Comparison of ENCODE assay signal across 8 cellular contexts in genomic region chr1:31238986-31239613, GRCh38. TPM values are rescaled to one million over a fixed set of nuclear protein-coding genes. Genes with fewer than 3 reads are reported as not detected.
DNase-seq lines count a peak whose midpoint lies in the region; ATAC-seq, FAIRE-seq and TF ChIP-seq lines count a peak whose summit lies in the region.

No MANE protein-coding gene starts in this region.

- POLR2A ChIA-PET in Caco-2 (lab: Charles Lee): no interaction called here
- POLR2A ChIA-PET in IMR-90 (lab: Charles Lee; ENCODE audit: unreplicated experiment): no interaction called here
- POLR2A ChIA-PET in GM10248 (lab: Yijun Ruan, JAX): no interaction called here

- H3K4ac ChIP-seq in IMR-90 (ENCODE audit: low read depth, low read length) (no peak overlapping the region), mesendoderm (ENCODE audit: low read depth, low read length) (no peak overlapping the region)

- no peak overlapping the region for H3K9ac ChIP-seq in IMR-90 (ENCODE audit: low read depth, low read length)
- peak overlapping the region; percentile 70 for H3K9ac ChIP-seq in mesendoderm (ENCODE audit: low read length)

- H3K56ac ChIP-seq in IMR-90 (ENCODE audit: extremely low read depth, insufficient read depth, low read length) (no peak overlapping the region), mesendoderm (ENCODE audit: low read length) (peak overlapping the region; percentile 89)

- H3K9me3 Mint-ChIP-seq in Caco-2 (ENCODE audit: unreplicated experiment): no peaks in the 10 kb centered on the region

- H3K27me3 ChIP-seq in Caco-2 (replicated peaks; ENCODE audit: control insufficient read depth, insufficient read depth, low read length) (no peaks in the 10 kb centered on the region), IMR-90 (ENCODE audit: control insufficient read depth, insufficient read depth, low read length) (peaks cover 62% of the 10 kb centered on the region), mesendoderm (ENCODE audit: insufficient read depth, low read length, poor library complexity) (no peaks in the 10 kb centered on the region)

- peaks cover 4% of the 10 kb centered on the region for H3K36me3 Mint-ChIP-seq in Caco-2 (ENCODE audit: insufficient read depth, unreplicated experiment)

- H4K5ac ChIP-seq in IMR-90 (ENCODE audit: low read depth, low read length) (no peak overlapping the region), mesendoderm (ENCODE audit: low read length) (no peak overlapping the region)

- intact Hi-C loops in Caco-2 (cut with micrococcal nuclease; ENCODE audit: unreplicated experiment) (no loop called here), IMR-90 (cut with micrococcal nuclease) (no loop called here)

- CTCF ChIA-PET in Caco-2 (lab: Charles Lee) (no interaction called here), IMR-90 (lab: Yijun Ruan, JAX) (no interaction called here), GM10248 (lab: Yijun Ruan, JAX) (no interaction called here)

- no peak overlapping the region for H4K8ac ChIP-seq in IMR-90 (ENCODE audit: low read depth in 2 of 2, low read length in 2 of 2)
- H4K8ac ChIP-seq in mesendoderm (ENCODE audit: low read depth, low read length): no peak overlapping the region

- no peaks in the 10 kb centered on the region for H3K79me2 ChIP-seq in mesendoderm (ENCODE audit: control insufficient read depth, insufficient read depth, low read length)

- no peak for TF ChIP-seq CTCF in Caco-2 (IDR thresholded peaks at IDR 0.05; ENCODE audit: insufficient read depth in 1 of 2, low read depth in 1 of 2, low read length in 1 of 2, severe bottlenecking in 1 of 2, unreplicated experiment in 1 of 2)
- TF ChIP-seq CTCF in IMR-90 (conservative IDR thresholded peaks at IDR 0.05; ENCODE audit: low read depth, low read length): no peak
- TF ChIP-seq CTCF in GM10248 (IDR thresholded peaks at IDR 0.05; ENCODE audit: control extremely low read depth, extremely low read depth, low read depth, missing control alignments): no peak

- H2AK9ac ChIP-seq in IMR-90 (replicated peaks; ENCODE audit: low read depth, low read length, poor library complexity): no peak overlapping the region

- no peak for TF ChIP-seq POLR2A in IMR-90 (IDR thresholded peaks at IDR 0.05; ENCODE audit: low read depth, low read length)

- in situ Hi-C loops in IMR-90 (cut with MboI; ENCODE audit: low sequenced_read_pairs): no loop called here

- H2BK15ac ChIP-seq in IMR-90 (ENCODE audit: low read depth, low read length) (no peak overlapping the region), mesendoderm (replicated peaks; ENCODE audit: low read depth) (no peak overlapping the region)

- H3K23ac ChIP-seq in IMR-90 (ENCODE audit: low read depth, low read length) (no peak overlapping the region; the same call in 1 of the 2 replicates), mesendoderm (ENCODE audit: low read length) (no peak overlapping the region)

- H3K9me3 ChIP-seq in Caco-2: no peaks in the 10 kb centered on the region
- H3K9me3 ChIP-seq in IMR-90 (ENCODE audit: control insufficient read depth, insufficient read depth, low read length): no peaks in the 10 kb centered on the region

- H3K4me2 ChIP-seq in IMR-90 (ENCODE audit: low read depth, low read length) (peak overlapping the region; percentile 83; the same call in 1 of the 2 replicates), mesendoderm (ENCODE audit: low read length) (peak overlapping the region; percentile 96)

- peak overlapping the region; percentile 0 for H2AFZ ChIP-seq in IMR-90 (replicated peaks; ENCODE audit: low read length, poor library complexity)

- WGBS in IMR-90 (ENCODE audit: extremely low coverage in 2 of 2, insufficient read length in 1 of 2), 2 experiments: 5% methylated on average over 28 of the region's 56 CpGs; no CpG with 5 or more reads in 1 of the 2 experiments
- no CpG with 5 or more reads among the region's 56 CpGs for WGBS in mesendoderm (ENCODE audit: extremely low coverage, insufficient coverage, low lambda C conversion rate)

- TF ChIP-seq RAD21 in IMR-90 (IDR thresholded peaks at IDR 0.05; ENCODE audit: low read length): no peak

- H3K36me3 ChIP-seq in Caco-2 (ENCODE audit: control insufficient read depth, insufficient read depth, low read length) (no peaks in the 10 kb centered on the region), IMR-90 (ENCODE audit: control insufficient read depth, insufficient read depth, low read length) (no peaks in the 10 kb centered on the region), mesendoderm (ENCODE audit: control insufficient read depth, insufficient read depth, low read length) (no peaks in the 10 kb centered on the region)

- H3K27ac Mint-ChIP-seq in Caco-2 (ENCODE audit: unreplicated experiment): no peak overlapping the region

- H2AK5ac ChIP-seq in IMR-90 (ENCODE audit: low read depth, low read length): no peak overlapping the region
- H2AK5ac ChIP-seq in mesendoderm (ENCODE audit: low read length): no peak overlapping the region

- H3K18ac ChIP-seq in IMR-90 (ENCODE audit: low read depth, low read length) (no peak overlapping the region), mesendoderm (ENCODE audit: low read length) (peak overlapping the region; percentile 10)

- H3K4me1 ChIP-seq in Caco-2: no peaks in the 10 kb centered on the region
- no peaks in the 10 kb centered on the region for H3K4me1 ChIP-seq in IMR-90 (ENCODE audit: control insufficient read depth, insufficient read depth, low read length)
- H3K4me1 ChIP-seq in mesendoderm (ENCODE audit: control insufficient read depth, low read depth, low read length): peaks cover 4% of the 10 kb centered on the region

- DNase-seq in Caco-2 (peak in 1 of 2 experiments; percentile 27), IMR-90 (no peak), cerebellar cortex (ENCODE audit: low spot score) (peak; percentile 57), mesendoderm (peak; percentile 55), HTR-8/SVneo (ENCODE audit: insufficient read length, low spot score) (no peak), GM10248 (ENCODE audit: extremely low spot score) (no peak), NOMO-1 (lab: John Stamatoyannopoulos, UW; ENCODE audit: unreplicated experiment in 2 of 2) (no peak)

- H2BK5ac ChIP-seq in IMR-90 (ENCODE audit: low read depth, low read length, poor library complexity, severe bottlenecking) (no peak overlapping the region), mesendoderm (ENCODE audit: low read length) (no peak overlapping the region)

- peaks cover 13% of the 10 kb centered on the region for H3K4me1 Mint-ChIP-seq in Caco-2 (ENCODE audit: low read depth, unreplicated experiment)

- no peaks in the 10 kb centered on the region for H4K20me1 ChIP-seq in IMR-90 (ENCODE audit: insufficient read depth, low read length)

- no peak overlapping the region for H4K91ac ChIP-seq in IMR-90 (ENCODE audit: insufficient read depth, low read depth, low read length)

- no peak for FAIRE-seq in HTR-8/SVneo (lab: Jason Lieb, UNC)

- H3K27me3 Mint-ChIP-seq in Caco-2 (ENCODE audit: insufficient read depth, unreplicated experiment): peaks cover 16% of the 10 kb centered on the region

- H3K4me3 Mint-ChIP-seq in Caco-2 (ENCODE audit: unreplicated experiment): peak overlapping the region; percentile 86

- H3K79me1 ChIP-seq in IMR-90 (ENCODE audit: low read depth in 1 of 2, low read length in 2 of 2): no peaks in the 10 kb centered on the region
- H3K79me1 ChIP-seq in mesendoderm (ENCODE audit: low read length): peaks cover 1% of the 10 kb centered on the region

- H3K27ac ChIP-seq in IMR-90 (ENCODE audit: insufficient read depth, low read length) (no peak overlapping the region), mesendoderm (ENCODE audit: low read depth, low read length) (no peak overlapping the region)

- BruUV-seq in Caco-2 (replicated peaks; lab: Mats Ljungman, UMichigan) (no TSS peak), IMR-90 (replicated peaks; lab: Mats Ljungman, UMichigan) (no TSS peak)

- dilution Hi-C loops in IMR-90 (cut with HindIII; ENCODE audit: low sequenced_read_pairs, unreplicated experiment): no loop called here

- no peak overlapping the region for H2BK20ac ChIP-seq in IMR-90 (ENCODE audit: low read depth, low read length)

- no peaks in the 10 kb centered on the region for H3K9me1 ChIP-seq in IMR-90 (ENCODE audit: insufficient read depth, low read length)

- no peak overlapping the region for H3K14ac ChIP-seq in IMR-90 (replicated peaks; ENCODE audit: low read depth, low read length)

- H2BK120ac ChIP-seq in IMR-90 (ENCODE audit: low read depth, low read length) (no peak overlapping the region), mesendoderm (ENCODE audit: low read depth, low read length) (no peak overlapping the region)

- ATAC-seq in IMR-90 (ENCODE audit: low read depth) (peak; percentile 71), GM19324 (IDR thresholded peaks at IDR 0.05; ENCODE audit: low FRiP score, unreplicated experiment) (no peak)

- H3K4me3 ChIP-seq in Caco-2 (ENCODE audit: low read depth, low read length) (peak overlapping the region; percentile 39), IMR-90 (ENCODE audit: insufficient read depth, low read depth, low read length) (peak overlapping the region; percentile 4; the same call in 1 of the 2 replicates), mesendoderm (ENCODE audit: low read length) (peak overlapping the region; percentile 45)

TF ChIP-seq in IMR-90, 13 proteins besides CTCF, POLR2A, EP300 and RAD21:
- TF ChIP-seq FOS (IDR thresholded peaks at IDR 0.05; ENCODE audit: low read depth, low read length): no peak
- no peak for TF ChIP-seq BHLHE40 (IDR thresholded peaks at IDR 0.05; ENCODE audit: low read depth, low read length)
TF ChIP-seq in IMR-90: peak in this region for 0.

RNA-seq across cellular contexts. Expression of gene NKAIN1, which starts 0.6 kb away (rescaled TPM):
- total RNA-seq in Caco-2 (2022): 0.12 TPM in 1 of 2 replicates, not detected in the other
- under 0.01 TPM in 2 replicates for total RNA-seq in IMR-90 (2012; rRNA removed)
- 0.09 TPM in 1 of 2 replicates, not detected in the other for polyA plus RNA-seq in IMR-90 (2012; rRNA removed)
- polyA plus RNA-seq in IMR-90 (2012; cell fraction: cytosol; rRNA removed): 0.03 and 0.11 TPM in 2 replicates
- polyA plus RNA-seq in IMR-90 (2012; cell fraction: nucleus; rRNA removed; ENCODE audit: low replicate concordance): 0.02 and 0.07 TPM in 2 replicates
- polyA plus RNA-seq in mesendoderm (2013, experiment 1 of 2): 40.0 TPM
- 39.7 TPM for polyA plus RNA-seq in mesendoderm (2013, experiment 2 of 2)

RNA-seq across cellular contexts. Expression of gene SNRNP40, which starts 57.5 kb away (rescaled TPM):
- total RNA-seq in Caco-2 (2022): 49.5 and 56.5 TPM in 2 replicates
- total RNA-seq in IMR-90 (2012; rRNA removed): 148 and 178 TPM in 2 replicates
- 52.3 and 53.1 TPM in 2 replicates for polyA plus RNA-seq in IMR-90 (2012; rRNA removed)
- 22.9 and 30.2 TPM in 2 replicates for polyA plus RNA-seq in IMR-90 (2012; cell fraction: cytosol; rRNA removed)
- polyA plus RNA-seq in IMR-90 (2012; cell fraction: nucleus; rRNA removed; ENCODE audit: low replicate concordance): 10.1 and 36.3 TPM in 2 replicates
- polyA plus RNA-seq in mesendoderm (2013, experiment 1 of 2): 72.7 TPM
- polyA plus RNA-seq in mesendoderm (2013, experiment 2 of 2): 73.0 TPM

RNA-seq across cellular contexts. Expression of gene ZCCHC17, which starts 57.7 kb away (rescaled TPM):
- total RNA-seq in Caco-2 (2022) (21.4 and 24.1 TPM in 2 replicates), IMR-90 (2012; rRNA removed) (48.4 and 63.0 TPM in 2 replicates)
- 44.1 and 48.9 TPM in 2 replicates for polyA plus RNA-seq in IMR-90 (2012; rRNA removed)
- polyA plus RNA-seq in IMR-90 (2012; cell fraction: cytosol; rRNA removed): 16.3 and 19.4 TPM in 2 replicates
- 6.7 and 18.8 TPM in 2 replicates for polyA plus RNA-seq in IMR-90 (2012; cell fraction: nucleus; rRNA removed; ENCODE audit: low replicate concordance)
- polyA plus RNA-seq in mesendoderm (2013, experiment 1 of 2): 72.4 TPM
- 73.0 TPM for polyA plus RNA-seq in mesendoderm (2013, experiment 2 of 2)

Comparison
In these comparisons a context has a peak if more than half of its experiments do, and no peak if none do; other contexts are left out.
1. DNase-seq: peak in cerebellar cortex (single experiment) and mesendoderm (single experiment); none in IMR-90 (single experiment), HTR-8/SVneo (single experiment), GM10248 (single experiment) and NOMO-1 (0 of 2).
2. Peak in every context shown above with its lines, with median percentiles within 50 percentile points of each other: H3K4me3 ChIP-seq.